ENCODE assay signal across 8 cellular contexts in genomic region chr9:36487482-36488321, GRCh38.
DNase-seq lines count a peak whose midpoint lies in the region; ATAC-seq and TF ChIP-seq lines count a peak whose summit lies in the region.

No MANE protein-coding gene starts in this region.

- H3K4me2 ChIP-seq in OCI-LY7 (ENCODE audit: low read length): peak overlapping the region; percentile 90

- TF ChIP-seq CTCF in OCI-LY7 (conservative IDR thresholded peaks at IDR 0.05; ENCODE audit: low read length): no peak
- TF ChIP-seq CTCF in epithelial cell of proximal tubule (conservative IDR thresholded peaks at IDR 0.05; ENCODE audit: low read depth, low read length): no peak

- CTCF ChIA-PET in OCI-LY7 (lab: Charles Lee; ENCODE audit: unreplicated experiment): interaction anchor here (0.6 kb wide), 1 partner anchor 719 kb away, joined by 4 read pairs; no protein-coding TSS in a partner anchor

- H2AFZ ChIP-seq in OCI-LY7 (ENCODE audit: low read length): peak overlapping the region; percentile 83

- H3K79me2 ChIP-seq in OCI-LY7 (ENCODE audit: insufficient read depth, low read depth, low read length): peaks cover 38% of the 10 kb centered on the region

- POLR2A ChIA-PET in OCI-LY7 (lab: Charles Lee): interaction anchor here (0.5 to 1.8 kb wide), 10 partner anchors 14 to 978 kb away, joined by 3 to 6 read pairs (median 3); partner anchors contain the start of gene ZBTB5

- H3K9ac ChIP-seq in mucosa of stomach (ENCODE audit: low read length): peak overlapping the region; percentile 85

- H4K20me1 ChIP-seq in OCI-LY7 (ENCODE audit: insufficient read depth, low read length): peaks cover 11% of the 10 kb centered on the region

- peak overlapping the region; percentile 83 for H3K4me3 ChIP-seq in OCI-LY7 (ENCODE audit: low read depth, low read length, poor library complexity, severe bottlenecking)
- peak overlapping the region; percentile 97 for H3K4me3 ChIP-seq in epithelial cell of proximal tubule (ENCODE audit: low read depth, low read length)
- peak overlapping the region; percentile 73 for H3K4me3 ChIP-seq in mucosa of stomach (ENCODE audit: low read length)

- H3K27ac ChIP-seq in OCI-LY7 (ENCODE audit: low read depth, low read length, poor library complexity, severe bottlenecking): peak overlapping the region; percentile 80

- H3K9me3 ChIP-seq in OCI-LY7 (ENCODE audit: low read length): no peaks in the 10 kb centered on the region
- no peaks in the 10 kb centered on the region for H3K9me3 ChIP-seq in mucosa of stomach (ENCODE audit: control insufficient read depth, low read length)

- ATAC-seq in GM21528 (IDR thresholded peaks at IDR 0.05; ENCODE audit: low FRiP score, unreplicated experiment): peak; percentile 85

- no peaks in the 10 kb centered on the region for H3K9me2 ChIP-seq in OCI-LY7 (ENCODE audit: insufficient read depth, low read length)

- BruUV-seq in OCI-LY7 (replicated peaks; lab: Mats Ljungman, UMichigan): no TSS peak

- no peaks in the 10 kb centered on the region for H3K27me3 ChIP-seq in mucosa of stomach (ENCODE audit: control insufficient read depth, insufficient read depth, low read length)

- intact Hi-C loops in OCI-LY7 (cut with micrococcal nuclease; ENCODE audit: unreplicated experiment): loop anchor here (2.0 to 5.0 kb wide), 2 partner anchors 70 to 81 kb away; no protein-coding TSS in a partner anchor

- H3K36me3 ChIP-seq in OCI-LY7 (ENCODE audit: insufficient read depth, low read length) (no peaks in the 10 kb centered on the region), mucosa of stomach (ENCODE audit: control insufficient read depth, insufficient read depth, low read length) (no peaks in the 10 kb centered on the region)

- DNase-seq in DMS114 treated with DMSO at 0.1 percent for 48 hours (lab: John Stamatoyannopoulos, UW; ENCODE audit: unreplicated experiment) (peak; percentile 56), HuH-7.5 (ENCODE audit: low spot score) (peak; percentile 94), OCI-LY7 (ENCODE audit: low spot score) (peak; percentile 95), activated T-cell treated with anti-CD3 and anti-CD28 coated beads for 48 hours (ENCODE audit: low read depth) (peak; percentile 94), epithelial cell of proximal tubule (ENCODE audit: low read depth) (no peak)
- peak; percentile 88 for DNase-seq in stimulated activated CD8-positive, alpha-beta memory T cell treated with anti-CD3 and anti-CD28 coated beads, Interleukin-4, amount 100 ng/mL, for 48 hours

- H3K4me1 ChIP-seq in OCI-LY7 (ENCODE audit: insufficient read depth, low read length, poor library complexity, severe bottlenecking) (peaks cover 27% of the 10 kb centered on the region), mucosa of stomach (ENCODE audit: control insufficient read depth, insufficient read depth, low read length) (peaks cover 17% of the 10 kb centered on the region)
